ENCODE assay signal across 9 cellular contexts in genomic region chr15:79090487-79091203, GRCh38. TPM values are rescaled to one million over a fixed set of nuclear protein-coding genes. Genes with fewer than 3 reads are reported as not detected.
DNase-seq lines count a peak whose midpoint lies in the region; TF ChIP-seq lines count a peak whose summit lies in the region.
"Had no signal": no experiment of that assay in that cellular context is flagged by ENCODE, and none has a peak within 500 bp of the region (broad histone marks: within the 10 kb centered on the region; RNA-seq: fewer than 3 reads in every experiment).

Gene RASGRF1, minus strand, starts transcription at chr15:79090780. Its CDS starts 282 bp downstream, at chr15:79090498.

- DNase-seq in WERI-Rb-1 (peak; percentile 31), GOT3 (lab: John Stamatoyannopoulos, UW) (no peak), NCI-H82 (lab: John Stamatoyannopoulos, UW) (no peak)
- DNase-seq in effector CD8-positive, alpha-beta T cell (lab: John Stamatoyannopoulos, UW): no peak
- DNase-seq: immature natural killer cell, NCI-H1436 treated with DMSO at 0.1 percent for 48 hours had no signal

- H3K36me3 ChIP-seq in HUES48 (ENCODE audit: control insufficient read depth, insufficient read depth, low read length) (no peaks in the 10 kb centered on the region), WERI-Rb-1 (no peaks in the 10 kb centered on the region), iPS-15b (ENCODE audit: control insufficient read depth, insufficient read depth, low read length) (no peaks in the 10 kb centered on the region), skeletal muscle tissue (ENCODE audit: control insufficient read depth in 3 of 3, insufficient read depth in 3 of 3, low read length in 3 of 3) (no peaks in the 10 kb centered on the region)

- H3K4me3 ChIP-seq in HUES48 (ENCODE audit: low read depth, low read length): peak within 1 kb of the TSS; percentile 68
- H3K4me3 ChIP-seq in WERI-Rb-1 (ENCODE audit: low read depth, low read length): peak within 1 kb of the TSS; percentile 44
- H3K4me3 ChIP-seq in iPS-15b (ENCODE audit: low read depth, low read length): peak within 1 kb of the TSS; percentile 71
- peak within 1 kb of the TSS in 2 of 3 donors; percentile 29 to 43 for H3K4me3 ChIP-seq in skeletal muscle tissue (ENCODE audit: low read length in 3 of 3)

- H3K27ac ChIP-seq in HUES48 (ENCODE audit: low read depth, low read length) (no peak within 1 kb of the TSS), WERI-Rb-1 (no peak within 1 kb of the TSS), skeletal muscle tissue (ENCODE audit: low read depth, low read length) (no peak within 1 kb of the TSS)

- H3K9ac ChIP-seq in HUES48 (ENCODE audit: low read depth, low read length) (no peak within 1 kb of the TSS), iPS-15b (ENCODE audit: low read depth, low read length) (peak within 1 kb of the TSS; percentile 8), skeletal muscle tissue (ENCODE audit: low read depth in 1 of 3, low read length in 3 of 3) (no peak within 1 kb of the TSS)

- no peaks in the 10 kb centered on the region for H3K9me3 ChIP-seq in HUES48 (ENCODE audit: control insufficient read depth, insufficient read depth, low read length)
- no peaks in the 10 kb centered on the region for H3K9me3 ChIP-seq in WERI-Rb-1 (ENCODE audit: severe bottlenecking)
- H3K9me3 ChIP-seq in iPS-15b (ENCODE audit: control insufficient read depth, insufficient read depth, low read length): no peaks in the 10 kb centered on the region
- H3K9me3 ChIP-seq in skeletal muscle tissue (ENCODE audit: control insufficient read depth in 3 of 3, low read length in 3 of 3): no peaks in the 10 kb centered on the region

- peaks cover 98% of the 10 kb centered on the region for H3K27me3 ChIP-seq in HUES48 (ENCODE audit: control insufficient read depth, insufficient read depth, low read length)
- peaks cover 67% of the 10 kb centered on the region for H3K27me3 ChIP-seq in WERI-Rb-1 (ENCODE audit: insufficient read depth, low read depth, severe bottlenecking)
- H3K27me3 ChIP-seq in iPS-15b (ENCODE audit: control insufficient read depth, insufficient read depth, low read length): peaks cover 91% of the 10 kb centered on the region
- peaks cover 88 to 91% (median 88%) of the 10 kb centered on the region in 3 donors for H3K27me3 ChIP-seq in skeletal muscle tissue (ENCODE audit: control insufficient read depth in 3 of 3, insufficient read depth in 3 of 3, low read length in 3 of 3)

- peaks cover 10% of the 10 kb centered on the region for H3K4me1 ChIP-seq in HUES48 (ENCODE audit: control insufficient read depth, insufficient read depth, low read length)
- H3K4me1 ChIP-seq in iPS-15b (ENCODE audit: control insufficient read depth, insufficient read depth, low read length): peaks cover 6% of the 10 kb centered on the region
- peaks cover 7 to 24% (median 16%) of the 10 kb centered on the region in 3 donors for H3K4me1 ChIP-seq in skeletal muscle tissue (ENCODE audit: control insufficient read depth in 3 of 3, insufficient read depth in 3 of 3, low read length in 3 of 3)

- no peak for TF ChIP-seq CTCF in WERI-Rb-1 (IDR thresholded peaks at IDR 0.05; ENCODE audit: low read depth, low read length)

RNA-seq across cellular contexts. Expression of gene RASGRF1, which starts in this region (rescaled TPM):
- not detected for total RNA-seq in skeletal muscle tissue
